In the genomic region with DNA sequence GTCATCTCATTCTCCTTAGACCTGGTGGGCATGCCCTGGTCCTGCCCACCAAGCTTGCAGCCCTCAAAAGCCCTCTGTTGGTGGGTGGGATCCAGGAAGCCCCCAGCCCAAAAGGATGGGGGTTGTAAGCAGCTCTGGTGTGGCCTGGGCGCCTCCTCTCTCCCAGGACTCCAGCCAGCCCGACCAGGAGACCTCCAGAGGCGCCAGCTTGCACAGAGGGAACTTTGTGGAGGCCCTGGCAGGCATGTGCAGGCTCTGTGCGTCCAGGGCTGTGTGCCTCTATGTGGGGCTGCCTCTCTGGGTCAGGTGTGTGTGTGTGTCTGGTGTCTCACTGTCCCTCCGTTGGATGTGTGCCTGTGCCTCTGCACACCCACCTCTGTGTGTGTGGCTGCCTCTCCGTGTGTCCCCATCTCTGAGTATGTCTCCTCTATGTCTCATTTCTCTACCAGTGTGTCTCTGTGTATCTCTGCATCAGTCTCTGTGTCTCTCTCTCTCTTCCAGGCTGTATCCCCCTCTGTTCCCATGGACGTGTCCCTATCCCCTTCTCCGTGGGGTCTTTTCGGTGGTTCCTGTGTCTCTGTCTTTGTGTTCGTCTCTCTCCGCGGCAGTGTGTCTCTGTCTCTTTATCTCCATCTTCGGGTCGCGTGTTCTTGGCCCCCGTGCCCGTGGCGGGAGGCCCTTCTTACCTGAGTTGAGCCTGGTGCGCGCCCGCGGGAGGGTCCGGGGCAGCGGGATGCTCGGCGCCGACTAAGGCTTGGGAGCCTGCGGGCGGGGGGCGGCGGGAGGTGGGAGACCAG, we compare ENCODE assay signal across 8 cellular contexts. TPM values are rescaled to one million over a fixed set of nuclear protein-coding genes. Genes with fewer than 3 reads are reported as not detected.
A peak's percentile ranks its signal among the peaks of the same experiment; 100 is the strongest.
DNase-seq lines count a peak whose midpoint lies in the region; ATAC-seq and TF ChIP-seq lines count a peak whose summit lies in the region.

No MANE protein-coding gene starts in this region.

- no peaks in the 10 kb centered on the region for H3K36me3 ChIP-seq in right atrium auricular region
- no peaks in the 10 kb centered on the region for H3K36me3 ChIP-seq in gastrocnemius medialis

- H3K27me3 ChIP-seq in right atrium auricular region (no peaks in the 10 kb centered on the region), gastrocnemius medialis (no peaks in the 10 kb centered on the region)

- no peaks in the 10 kb centered on the region for H3K9me3 ChIP-seq in right atrium auricular region
- H3K9me3 ChIP-seq in gastrocnemius medialis: no peaks in the 10 kb centered on the region

- ATAC-seq in gastrocnemius medialis (no peak), HG02885 (IDR thresholded peaks at IDR 0.05; ENCODE audit: poor library complexity, unreplicated experiment) (no peak), GM19023 (IDR thresholded peaks at IDR 0.05; ENCODE audit: unreplicated experiment) (no peak)

- peak overlapping the region; percentile 41 to 55 for H3K4me3 ChIP-seq in right atrium auricular region
- H3K4me3 ChIP-seq in gastrocnemius medialis: peak overlapping the region; percentile 43 to 58 (median 53)

- TF ChIP-seq POLR2A in gastrocnemius medialis (IDR thresholded peaks at IDR 0.05): no peak

- peak; percentile 22 to 52 for DNase-seq in NCI-H526 (lab: John Stamatoyannopoulos, UW)
- no peak for DNase-seq in NCI-H526 treated with DMSO at 0.1 percent for 48 hours (lab: John Stamatoyannopoulos, UW)
- DNase-seq in right atrium auricular region (ENCODE audit: low spot score): peak; percentile 55
- no peak for DNase-seq in gastrocnemius medialis
- no peak for DNase-seq in SW480 (ENCODE audit: low spot score)

- H3K4me1 ChIP-seq in right atrium auricular region (peaks cover 0 to 10% of the 10 kb centered on the region in 2 donors), gastrocnemius medialis (peaks cover 6 to 7% of the 10 kb centered on the region in 2 donors)

- no peak for TF ChIP-seq CTCF in VCaP (conservative IDR thresholded peaks at IDR 0.05)
- TF ChIP-seq CTCF in right atrium auricular region (IDR thresholded peaks at IDR 0.05): no peak
- no peak for TF ChIP-seq CTCF in gastrocnemius medialis (IDR thresholded peaks at IDR 0.05 in 4 of 5, conservative IDR thresholded peaks at IDR 0.05 in 1 of 5)

- intact Hi-C loops in gastrocnemius medialis (cut with DNase I; ENCODE audit: low total_unique reads): no loop called here

- in situ Hi-C loops in gastrocnemius medialis (cut with MboI; ENCODE audit: low sequenced_read_pairs in 4 of 4): loop anchor here in 1 of 4 donors (25.0 kb wide), 1 partner anchor 90 kb away; a partner anchor contains a TSS

- peak overlapping the region; percentile 53; the same call in 1 of the 2 replicates for H3K27ac ChIP-seq in VCaP
- H3K27ac ChIP-seq in right atrium auricular region: no peak overlapping the region
- H3K27ac ChIP-seq in gastrocnemius medialis: no peak overlapping the region

RNA-seq across cellular contexts. Expression of a gene that starts 0.5 kb away (rescaled TPM):
- total RNA-seq in right atrium auricular region (under 1 TPM in 1 of 2 donors, not detected in 1; 0.75 TPM), gastrocnemius medialis (under 1 TPM in 1 of 4 donors, not detected in 3; 0.65 TPM)

Comparison
In these comparisons a context has a peak if more than half of its experiments do, and no peak if none do; other contexts are left out.
1. DNase-seq: peak in NCI-H526 (2 of 2) and right atrium auricular region (single experiment); none in NCI-H526 treated with DMSO at 0.1 percent for 48 hours (single experiment), gastrocnemius medialis (0 of 2) and SW480 (single experiment).